In the genomic region with DNA sequence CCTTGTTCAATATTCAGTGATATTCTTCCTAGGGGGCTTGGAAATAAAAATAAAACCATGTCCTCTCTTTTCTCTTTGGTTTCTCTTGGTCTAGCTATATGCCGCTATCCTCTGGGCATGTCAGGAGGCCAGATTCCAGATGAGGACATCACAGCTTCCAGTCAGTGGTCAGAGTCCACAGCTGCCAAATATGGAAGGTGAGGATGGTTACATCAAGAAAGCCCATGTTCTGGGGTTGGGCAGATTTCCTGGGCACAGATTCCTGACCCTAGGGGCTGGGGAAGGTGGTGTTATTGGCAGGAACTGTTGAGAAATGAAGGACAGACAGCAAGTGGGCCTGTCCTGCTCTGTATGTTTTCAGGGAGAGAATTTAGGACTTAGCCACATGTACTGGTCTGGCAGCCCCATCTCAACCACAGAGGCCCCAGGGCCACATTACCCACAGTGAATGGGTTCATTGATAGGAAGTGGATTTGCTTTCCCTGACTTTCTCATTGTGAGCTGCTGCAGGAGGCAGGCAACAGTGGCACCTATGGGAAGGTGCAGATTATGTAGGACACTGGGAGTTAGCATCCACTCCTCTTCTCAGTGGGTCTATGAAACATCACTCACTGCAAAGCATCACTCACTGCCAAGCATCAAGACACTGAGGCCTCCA, we compare ENCODE assay signal across 1 cellular context.
TF ChIP-seq lines count a peak whose summit lies in the region.

No MANE protein-coding gene starts in this region.

TF ChIP-seq in GM12878, 131 proteins besides CTCF, POLR2A, EP300 and RAD21 (continued from another document):
- TF ChIP-seq PRDM15 (CRISPR knock-in tag; IDR thresholded peaks at IDR 0.05) (no peak), RUNX3 (IDR thresholded peaks at IDR 0.05; ENCODE audit: low read length) (no peak), FOXM1 (IDR thresholded peaks at IDR 0.05; ENCODE audit: low read depth, low read length) (no peak), CHD4 (IDR thresholded peaks at IDR 0.05) (no peak), ATF3 (IDR thresholded peaks at IDR 0.05; ENCODE audit: borderline replicate concordance, extremely low read depth, low read depth, low read length) (no peak), MYC (IDR thresholded peaks at IDR 0.05; ENCODE audit: insufficient read depth, insufficient read length, insufficient replicate concordance, low read length, severe bottlenecking) (no peak), ZBTB40 (IDR thresholded peaks at IDR 0.05; ENCODE audit: borderline replicate concordance) (no peak), DPF2 (IDR thresholded peaks at IDR 0.05) (no peak), TBL1XR1 (IDR thresholded peaks at IDR 0.05; ENCODE audit: low read depth, low read length) (no peak)
- TF ChIP-seq, protein P1, sequence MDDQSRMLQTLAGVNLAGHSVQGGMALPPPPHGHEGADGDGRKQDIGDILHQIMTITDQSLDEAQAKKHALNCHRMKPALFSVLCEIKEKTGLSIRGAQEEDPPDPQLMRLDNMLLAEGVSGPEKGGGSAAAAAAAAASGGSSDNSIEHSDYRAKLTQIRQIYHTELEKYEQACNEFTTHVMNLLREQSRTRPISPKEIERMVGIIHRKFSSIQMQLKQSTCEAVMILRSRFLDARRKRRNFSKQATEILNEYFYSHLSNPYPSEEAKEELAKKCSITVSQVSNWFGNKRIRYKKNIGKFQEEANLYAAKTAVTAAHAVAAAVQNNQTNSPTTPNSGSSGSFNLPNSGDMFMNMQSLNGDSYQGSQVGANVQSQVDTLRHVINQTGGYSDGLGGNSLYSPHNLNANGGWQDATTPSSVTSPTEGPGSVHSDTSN (IDR thresholded peaks at IDR 0.05; ENCODE audit: insufficient replicate concordance, low read depth, low read length) = no peak
TF ChIP-seq in GM12878: peak in this region for 0.
